21 cellular contexts compared by ENCODE assay signal in genomic region chr15:68302729-68303128, GRCh38.
"Had no signal": no experiment of that assay in that cellular context is flagged by ENCODE, and none has a peak within 500 bp of the region (broad histone marks: within the 10 kb centered on the region; RNA-seq: fewer than 3 reads in every experiment).

No MANE protein-coding gene starts in this region.

- H3K27me3 Mint-ChIP-seq: activated naive CD8-positive, alpha-beta T cell treated with anti-CD3 and anti-CD28 coated beads, Interleukin-2, amount 50 U/mL, for 24 hours had no signal

- H3K4me3 ChIP-seq: cardiac muscle cell, left ventricle myocardium inferior, sigmoid colon, SK-N-MC, smooth muscle cell, upper lobe of right lung had no signal

- ATAC-seq: activated naive CD8-positive, alpha-beta T cell treated with anti-CD3 and anti-CD28 coated beads, Interleukin-2, amount 50 U/mL, for 24 hours; upper lobe of right lung had no signal

- H3K27ac ChIP-seq: cardiac muscle cell, left ventricle myocardium inferior, sigmoid colon, SK-N-MC, upper lobe of right lung had no signal

- H3K27ac Mint-ChIP-seq: activated naive CD8-positive, alpha-beta T cell treated with anti-CD3 and anti-CD28 coated beads, Interleukin-2, amount 50 U/mL, for 24 hours; activated T-helper 1 cell treated with anti-CD3 and anti-CD28 coated beads, Interleukin-12 subunit alpha, Interleukin-12 subunit beta, Interleukin-2, Interleukin-4 antibody, amounts not matched to agents 30 ng/mL and 10 ng/mL and 1 ng/mL, durations not matched to agents 14 hours and 24 hours and 36 hours; nephron had no signal

- H3K9me3 Mint-ChIP-seq: activated naive CD8-positive, alpha-beta T cell treated with anti-CD3 and anti-CD28 coated beads, Interleukin-2, amount 50 U/mL, for 24 hours; activated T-helper 1 cell treated with anti-CD3 and anti-CD28 coated beads, Interleukin-12 subunit alpha, Interleukin-12 subunit beta, Interleukin-2, Interleukin-4 antibody, amounts not matched to agents 30 ng/mL and 10 ng/mL and 1 ng/mL, durations not matched to agents 14 hours and 24 hours and 36 hours; nephron had no signal

- H3K4me3 Mint-ChIP-seq: activated naive CD8-positive, alpha-beta T cell treated with anti-CD3 and anti-CD28 coated beads, Interleukin-2, amount 50 U/mL, for 24 hours; activated T-helper 1 cell treated with anti-CD3 and anti-CD28 coated beads, Interleukin-12 subunit alpha, Interleukin-12 subunit beta, Interleukin-2, Interleukin-4 antibody, amounts not matched to agents 30 ng/mL and 10 ng/mL and 1 ng/mL, durations not matched to agents 14 hours and 24 hours and 36 hours; nephron had no signal

- DNase-seq: activated gamma-delta T cell; activated naive CD4-positive, alpha-beta T cell treated with anti-CD3 and anti-CD28 coated beads, Interleukin-2, amount 50 U/mL, for 16 hours; activated naive CD8-positive, alpha-beta T cell treated with anti-CD3 and anti-CD28 coated beads, Interleukin-2, amount 50 U/mL, for 24 hours; dermis blood vessel endothelial cell; effector CD8-positive, alpha-beta T cell; foreskin melanocyte; glutamatergic neuron; hippocampal formation; kidney glomerular epithelial cell; left ventricle myocardium inferior; midbrain; nucleus accumbens; sigmoid colon; stimulated activated CD4-positive, alpha-beta T cell treated with anti-CD3 and anti-CD28 coated beads, Interleukin-2, amount 100 ng/mL, for 48 hours; stimulated activated naive CD4-positive, alpha-beta T cell; upper lobe of right lung had no signal
